Comparison of ENCODE assay signal across 8 cellular contexts in the genomic region with DNA sequence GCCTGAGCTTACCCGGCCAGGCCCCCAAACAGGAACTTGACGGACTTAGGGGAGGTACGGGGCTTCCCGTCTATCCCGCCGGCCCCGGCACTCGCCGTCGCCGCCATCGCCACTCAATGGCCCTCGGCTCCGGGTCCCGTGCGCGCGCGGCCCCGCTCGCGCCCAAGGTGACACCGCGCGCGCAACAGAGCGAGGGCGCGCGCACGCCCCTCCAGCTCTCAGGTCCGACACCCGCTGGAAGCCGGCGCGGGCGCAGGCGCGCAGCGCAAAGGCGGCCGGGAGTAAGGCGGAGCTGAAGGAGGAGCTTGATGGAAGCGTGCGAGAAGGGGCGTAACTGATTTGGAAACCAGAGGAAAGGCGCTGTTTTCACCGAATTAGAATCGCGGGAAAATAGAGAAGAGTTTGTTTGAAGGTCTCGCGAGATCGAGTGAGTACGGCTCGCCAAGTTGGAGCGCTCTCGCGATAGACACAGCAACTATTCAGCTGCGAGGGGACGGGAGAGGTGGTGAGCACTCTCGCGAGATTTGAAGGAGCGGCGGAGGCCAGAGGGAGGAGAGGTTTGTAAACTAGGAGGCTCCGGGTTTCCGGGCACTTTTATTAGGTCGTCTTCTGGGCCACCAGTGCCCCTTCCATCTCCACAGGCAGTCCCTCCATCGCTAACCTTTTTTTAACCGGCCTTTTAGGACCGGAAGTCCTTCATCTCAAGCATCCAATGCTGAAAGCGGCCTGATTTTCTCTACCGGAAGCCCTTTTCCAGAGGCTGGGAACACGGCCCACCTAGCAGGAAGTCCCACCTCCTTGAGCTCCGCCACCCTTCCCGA.
A peak's percentile ranks its signal among the peaks of the same experiment; 100 is the strongest.
DNase-seq lines count a peak whose midpoint lies in the region; ATAC-seq and FAIRE-seq lines count a peak whose summit lies in the region.

TSS of gene RNF167 (plus strand) at position 465 of the 821 bp plus-strand sequence. CDS start 642 bp downstream, outside the sequence.
A gene with protein sequence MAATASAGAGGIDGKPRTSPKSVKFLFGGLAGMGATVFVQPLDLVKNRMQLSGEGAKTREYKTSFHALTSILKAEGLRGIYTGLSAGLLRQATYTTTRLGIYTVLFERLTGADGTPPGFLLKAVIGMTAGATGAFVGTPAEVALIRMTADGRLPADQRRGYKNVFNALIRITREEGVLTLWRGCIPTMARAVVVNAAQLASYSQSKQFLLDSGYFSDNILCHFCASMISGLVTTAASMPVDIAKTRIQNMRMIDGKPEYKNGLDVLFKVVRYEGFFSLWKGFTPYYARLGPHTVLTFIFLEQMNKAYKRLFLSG (minus strand): TSS at position 243 of the 821 bp plus-strand sequence. CDS start 136 bp downstream, at position 107.

- H3K27ac Mint-ChIP-seq in effector memory CD8-positive, alpha-beta T cell = peak within 1 kb of the TSS; percentile 93

- H3K9me3 Mint-ChIP-seq in effector memory CD8-positive, alpha-beta T cell = no peaks in the 10 kb centered on the region

- peak; percentile 55 for ATAC-seq in GM21367 (IDR thresholded peaks at IDR 0.05; ENCODE audit: unreplicated experiment)
- ATAC-seq in effector memory CD8-positive, alpha-beta T cell (replicated peaks) = peak; percentile 84

- peaks cover 57 to 58% of the 10 kb centered on the region in 2 donors for H3K4me1 Mint-ChIP-seq in effector memory CD8-positive, alpha-beta T cell (ENCODE audit: low read depth in 2 of 2)

- no peaks in the 10 kb centered on the region for H3K27me3 Mint-ChIP-seq in effector memory CD8-positive, alpha-beta T cell

- peak; percentile 95 for FAIRE-seq in HTR-8/SVneo (lab: Jason Lieb, UNC)

- DNase-seq in COLO829 (ENCODE audit: low spot score) (peak; percentile 100), HTR-8/SVneo (ENCODE audit: insufficient read length, low spot score) (peak; percentile 98), NOMO-1 treated with dmso at 0.1 percent for 144 hours (lab: John Stamatoyannopoulos, UW; ENCODE audit: unreplicated experiment) (peak; percentile 99), medulla oblongata (ENCODE audit: extremely low spot score) (peak; percentile 99)
- peak; percentile 78 to 96 (median 85) for DNase-seq in activated CD8-positive, alpha-beta memory T cell treated with anti-CD3 and anti-CD28 coated beads for 48 hours (ENCODE audit: low read depth in 2 of 3, low spot score in 2 of 3)
- peak; percentile 93 to 98 (median 95) for DNase-seq in effector memory CD8-positive, alpha-beta T cell
- peak; percentile 92 for DNase-seq in stimulated activated CD8-positive, alpha-beta memory T cell treated with anti-CD3 and anti-CD28 coated beads, Interleukin-12 subunit alpha, Interleukin-12 subunit beta, amount 100 ng/mL, for 1 hour (ENCODE audit: low read depth)

- H3K36me3 Mint-ChIP-seq in effector memory CD8-positive, alpha-beta T cell (ENCODE audit: insufficient read depth) = peaks cover 51% of the 10 kb centered on the region

- H3K4me3 Mint-ChIP-seq in effector memory CD8-positive, alpha-beta T cell = peak within 1 kb of the TSS; percentile 94

Comparison
In these comparisons a context has a peak if more than half of its experiments do, and no peak if none do; other contexts are left out.
1. Peak in every context shown above with its lines: DNase-seq and ATAC-seq.